ENCODE assay signal across 8 cellular contexts in genomic region chr3:126654571-126655393, GRCh38. TPM values are rescaled to one million over a fixed set of nuclear protein-coding genes. Genes with fewer than 3 reads are reported as not detected.
A peak's percentile ranks its signal among the peaks of the same experiment; 100 is the strongest.
DNase-seq lines count a peak whose midpoint lies in the region; ATAC-seq and TF ChIP-seq lines count a peak whose summit lies in the region.

TSS of gene TXNRD3 (minus strand) at chr3:126655124.

- intact Hi-C loops in head of caudate nucleus (cut with DNase I) = no loop called here

- H3K79me2 ChIP-seq in osteoblast (ENCODE audit: insufficient read depth, low read length) = peaks cover 15% of the 10 kb centered on the region

- H3K4me3 ChIP-seq in CD4-positive, CD25-positive, alpha-beta regulatory T cell (ENCODE audit: low read depth, low read length) = no peak within 1 kb of the TSS
- H3K4me3 ChIP-seq in SJSA1 = peak within 1 kb of the TSS; percentile 98
- H3K4me3 ChIP-seq in osteoblast (ENCODE audit: insufficient read depth, low read length) = peak within 1 kb of the TSS; percentile 75

- H3K4me1 Mint-ChIP-seq in CD4-positive, CD25-positive, alpha-beta regulatory T cell = peaks cover 0 to 8% (median 0%) of the 10 kb centered on the region in 4 donors
- H3K4me1 Mint-ChIP-seq in activated naive CD8-positive, alpha-beta T cell (ENCODE audit: low read depth) = peaks cover 7% of the 10 kb centered on the region

- peak within 1 kb of the TSS; percentile 79 for H3K4me2 ChIP-seq in osteoblast (ENCODE audit: insufficient read depth, low read length)

- H3K36me3 ChIP-seq in CD4-positive, CD25-positive, alpha-beta regulatory T cell (ENCODE audit: control insufficient read depth, insufficient read depth, low read length) = no peaks in the 10 kb centered on the region
- H3K36me3 ChIP-seq in SJSA1 = no peaks in the 10 kb centered on the region; the same call in 1 of the 2 replicates
- H3K36me3 ChIP-seq in osteoblast (ENCODE audit: insufficient read depth, low read length) = no peaks in the 10 kb centered on the region

- no peaks in the 10 kb centered on the region for H3K36me3 Mint-ChIP-seq in CD4-positive, CD25-positive, alpha-beta regulatory T cell
- no peaks in the 10 kb centered on the region for H3K36me3 Mint-ChIP-seq in activated naive CD8-positive, alpha-beta T cell

- no peak for TF ChIP-seq CTCF in osteoblast (IDR thresholded peaks at IDR 0.05; ENCODE audit: extremely low read depth, low read depth, low read length)

- H3K27me3 ChIP-seq in CD4-positive, CD25-positive, alpha-beta regulatory T cell (ENCODE audit: control insufficient read depth, insufficient read depth, low read length) = peaks cover 18% of the 10 kb centered on the region
- 0 out of 2 replicates have a peak, but pooled peaks cover 2% of the 10 kb centered on the region for H3K27me3 ChIP-seq in SJSA1 (replicated peaks)
- peaks cover 10% of the 10 kb centered on the region for H3K27me3 ChIP-seq in osteoblast (ENCODE audit: insufficient read depth, low read length)

- H3K9me3 Mint-ChIP-seq in CD4-positive, CD25-positive, alpha-beta regulatory T cell = peaks cover 0 to 2% (median 0%) of the 10 kb centered on the region in 7 donors
- no peaks in the 10 kb centered on the region for H3K9me3 Mint-ChIP-seq in activated naive CD8-positive, alpha-beta T cell (ENCODE audit: low read depth)

- H2AFZ ChIP-seq in osteoblast (ENCODE audit: low read length) = peak within 1 kb of the TSS; percentile 81

- H3K4me3 Mint-ChIP-seq in CD4-positive, CD25-positive, alpha-beta regulatory T cell = peak within 1 kb of the TSS; percentile 50 to 87 (median 84)
- peak within 1 kb of the TSS; percentile 89 for H3K4me3 Mint-ChIP-seq in activated naive CD8-positive, alpha-beta T cell

- H3K9me3 ChIP-seq in CD4-positive, CD25-positive, alpha-beta regulatory T cell (ENCODE audit: control insufficient read depth in 2 of 2, low read length in 2 of 2) = no peaks in the 10 kb centered on the region
- H3K9me3 ChIP-seq in SJSA1 (replicated peaks) (no peaks in the 10 kb centered on the region), osteoblast (ENCODE audit: low read depth, low read length) (no peaks in the 10 kb centered on the region)

- H3K27ac ChIP-seq in CD4-positive, CD25-positive, alpha-beta regulatory T cell (ENCODE audit: insufficient read depth, low read length, poor library complexity, severe bottlenecking) = no peak within 1 kb of the TSS
- H3K27ac ChIP-seq in SJSA1 (peak within 1 kb of the TSS; percentile 88), osteoblast (ENCODE audit: low read depth, low read length) (peak within 1 kb of the TSS; percentile 60), substantia nigra (ENCODE audit: low read depth, low read length, poor library complexity, severe bottlenecking) (no peak within 1 kb of the TSS)

- TF ChIP-seq RAD21 in Ishikawa (IDR thresholded peaks at IDR 0.05; ENCODE audit: low read depth) = no peak

- H3K27me3 Mint-ChIP-seq in CD4-positive, CD25-positive, alpha-beta regulatory T cell = peaks cover 22% of the 10 kb centered on the region
- H3K27me3 Mint-ChIP-seq in activated naive CD8-positive, alpha-beta T cell = no peaks in the 10 kb centered on the region

- H3K27ac Mint-ChIP-seq in CD4-positive, CD25-positive, alpha-beta regulatory T cell = no peak within 1 kb of the TSS
- peak within 1 kb of the TSS; percentile 73 for H3K27ac Mint-ChIP-seq in activated naive CD8-positive, alpha-beta T cell

- TF ChIP-seq EP300 in Ishikawa (IDR thresholded peaks at IDR 0.05; ENCODE audit: borderline replicate concordance) = no peak

- peaks cover 4% of the 10 kb centered on the region for H3K4me1 ChIP-seq in CD4-positive, CD25-positive, alpha-beta regulatory T cell (ENCODE audit: control insufficient read depth, insufficient read depth, low read length, poor library complexity, severe bottlenecking)
- peaks cover 5% of the 10 kb centered on the region for H3K4me1 ChIP-seq in SJSA1 (replicated peaks)
- peaks cover 3% of the 10 kb centered on the region for H3K4me1 ChIP-seq in osteoblast (ENCODE audit: insufficient read depth, low read length)

- ATAC-seq in CD4-positive, CD25-positive, alpha-beta regulatory T cell (ENCODE audit: low read depth in 2 of 2) = peak; percentile 54 to 74
- ATAC-seq in HG03442 (IDR thresholded peaks at IDR 0.05; ENCODE audit: unreplicated experiment) = no peak

- H4K20me1 ChIP-seq in osteoblast (ENCODE audit: insufficient read depth, low read length) = no peaks in the 10 kb centered on the region

- peak; percentile 26 to 66 (median 41) for DNase-seq in CD4-positive, CD25-positive, alpha-beta regulatory T cell
- DNase-seq in SJSA1 (ENCODE audit: low read depth in 1 of 2, low spot score in 2 of 2) = peak; percentile 67 to 72
- peak; percentile 49 to 91 (median 82) for DNase-seq in head of caudate nucleus
- peak; percentile 97 for DNase-seq in osteoblast (ENCODE audit: insufficient read length, low spot score, missing footprints)
- DNase-seq in substantia nigra (lab: John Stamatoyannopoulos, UW) = peak in 46 of 49 donors; percentile 10 to 88 (median 58)

TF ChIP-seq in Ishikawa, 13 proteins besides CTCF, POLR2A, EP300 and RAD21:
- TF ChIP-seq MAX (IDR thresholded peaks at IDR 0.05) = peak; percentile 57; the same call in 1 of the 2 replicates
- TF ChIP-seq TCF12 (IDR thresholded peaks at IDR 0.05; ENCODE audit: low read depth) = peak; percentile 26; the same call in 1 of the 2 replicates
- peak; percentile 61 for TF ChIP-seq TAF1 (IDR thresholded peaks at IDR 0.05; ENCODE audit: low read depth)
- TF ChIP-seq USF1 (IDR thresholded peaks at IDR 0.05) = peak; percentile 57
- TF ChIP-seq REST (IDR thresholded peaks at IDR 0.05; ENCODE audit: low read depth) = no peak
- TF ChIP-seq FOXM1 (IDR thresholded peaks at IDR 0.05; ENCODE audit: borderline replicate concordance, low read depth) = no peak
TF ChIP-seq in Ishikawa: peak in this region for 4.

RNA-seq across cellular contexts. Expression of gene TXNRD3, which starts in this region (rescaled TPM):
- 0.47 TPM for total RNA-seq in CD4-positive, CD25-positive, alpha-beta regulatory T cell
- polyA plus RNA-seq in CD4-positive, CD25-positive, alpha-beta regulatory T cell = under 1 TPM; 0.22 to 0.81 (median 0.66) TPM
- total RNA-seq in SJSA1 (2014; rRNA removed; shearing (Covaris generic)) = 6.0 and 7.4 TPM in 2 replicates
- total RNA-seq in osteoblast = 18.1 and 20.3 TPM in 2 replicates

Comparison
In these comparisons a context has a peak if more than half of its experiments do, and no peak if none do; other contexts are left out.
1. Peak in DNase-seq and ATAC-seq in CD4-positive, CD25-positive, alpha-beta regulatory T cell; RNA of the gene not detected or under 1 TPM.
2. DNase-seq: peak in every context shown above with its lines; median percentile 97 in osteoblast; 82 in head of caudate nucleus; 70 in SJSA1; 58 in substantia nigra; 41 in CD4-positive, CD25-positive, alpha-beta regulatory T cell.
3. H3K27ac ChIP-seq: peak in SJSA1 (single experiment) and osteoblast (single experiment); none in CD4-positive, CD25-positive, alpha-beta regulatory T cell (single experiment) and substantia nigra (single experiment).